ENCODE assay signal across 27 cellular contexts in the genomic region with DNA sequence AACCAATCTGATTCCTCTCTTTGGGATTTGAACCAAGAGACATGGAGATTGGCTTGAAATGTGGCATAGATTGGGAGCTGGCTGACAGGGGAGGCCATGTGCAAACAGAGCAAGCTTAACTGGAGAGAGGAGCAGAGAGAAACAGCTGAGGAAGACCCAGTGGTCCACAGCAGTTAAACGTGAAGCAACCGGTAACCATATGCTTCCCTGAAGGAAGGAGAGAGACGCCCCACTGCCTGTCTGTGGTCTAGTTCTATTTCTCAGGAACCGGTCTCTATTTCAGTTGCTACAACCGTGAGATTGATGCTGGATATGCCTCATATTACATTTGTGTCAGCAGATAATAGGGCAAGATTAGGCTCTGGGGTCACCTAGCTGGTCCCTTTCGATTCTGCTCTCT.
"Had no signal": no experiment of that assay in that cellular context is flagged by ENCODE, and none has a peak within 500 bp of the region (broad histone marks: within the 10 kb centered on the region; RNA-seq: fewer than 3 reads in every experiment).

No MANE protein-coding gene starts in this region.

- FAIRE-seq: colon, endometrium, islet of Langerhans, keratinocyte had no signal

- H3K4me3 Mint-ChIP-seq: mesothelial cell of epicardium had no signal

- H3K9me3 Mint-ChIP-seq: mesothelial cell of epicardium had no signal

- H3K4me3 ChIP-seq: coronary artery, dorsolateral prefrontal cortex, esophagus squamous epithelium, gastrocnemius medialis, heart right ventricle, left lung, lower lobe of right lung, mucosa of descending colon had no signal

- H3K9me3 ChIP-seq: esophagus squamous epithelium, gastrocnemius medialis, heart right ventricle, left lung, lower lobe of right lung, mucosa of descending colon had no signal

- ATAC-seq: esophagus mucosa, gastrocnemius medialis, heart right ventricle, left cardiac atrium, left lung, left ventricle myocardium superior, lower lobe of right lung, mucosa of descending colon had no signal

- H3K36me3 Mint-ChIP-seq: mesothelial cell of epicardium had no signal

- H3K36me3 ChIP-seq: esophagus squamous epithelium, gastrocnemius medialis, heart right ventricle, left lung, lower lobe of right lung had no signal

- DNase-seq: dermis blood vessel endothelial cell; dorsolateral prefrontal cortex; effector CD4-positive, alpha-beta T cell; effector memory CD4-positive, alpha-beta T cell; erythroblast; esophagus squamous epithelium; foreskin fibroblast; foreskin melanocyte; gastrocnemius medialis; glutamatergic neuron; head of caudate nucleus; heart right ventricle; hippocampal formation; left cardiac atrium; left lung; left ventricle myocardium superior; lower lobe of right lung; mesenchymal stem cell; mucosa of descending colon had no signal

- H3K4me1 ChIP-seq: gastrocnemius medialis, left lung, lower lobe of right lung had no signal

- H3K27ac ChIP-seq: coronary artery, dorsolateral prefrontal cortex, epithelial cell of prostate, esophagus squamous epithelium, gastrocnemius medialis, heart right ventricle, left lung, lower lobe of right lung had no signal
